In genomic region chr6:167345960-167346359, GRCh38 we compare ENCODE assay signal across 1 cellular context.
TF ChIP-seq lines count a peak whose summit lies in the region.

No MANE protein-coding gene starts in this region.

TF ChIP-seq in liver, 16 proteins besides CTCF, POLR2A, EP300 and RAD21 (continued from another document):
- TF ChIP-seq, protein P1, sequence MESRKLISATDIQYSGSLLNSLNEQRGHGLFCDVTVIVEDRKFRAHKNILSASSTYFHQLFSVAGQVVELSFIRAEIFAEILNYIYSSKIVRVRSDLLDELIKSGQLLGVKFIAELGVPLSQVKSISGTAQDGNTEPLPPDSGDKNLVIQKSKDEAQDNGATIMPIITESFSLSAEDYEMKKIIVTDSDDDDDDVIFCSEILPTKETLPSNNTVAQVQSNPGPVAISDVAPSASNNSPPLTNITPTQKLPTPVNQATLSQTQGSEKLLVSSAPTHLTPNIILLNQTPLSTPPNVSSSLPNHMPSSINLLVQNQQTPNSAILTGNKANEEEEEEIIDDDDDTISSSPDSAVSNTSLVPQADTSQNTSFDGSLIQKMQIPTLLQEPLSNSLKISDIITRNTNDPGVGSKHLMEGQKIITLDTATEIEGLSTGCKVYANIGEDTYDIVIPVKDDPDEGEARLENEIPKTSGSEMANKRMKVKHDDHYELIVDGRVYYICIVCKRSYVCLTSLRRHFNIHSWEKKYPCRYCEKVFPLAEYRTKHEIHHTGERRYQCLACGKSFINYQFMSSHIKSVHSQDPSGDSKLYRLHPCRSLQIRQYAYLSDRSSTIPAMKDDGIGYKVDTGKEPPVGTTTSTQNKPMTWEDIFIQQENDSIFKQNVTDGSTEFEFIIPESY (IDR thresholded peaks at IDR 0.05) = peak; percentile 79
- TF ChIP-seq RXRA (IDR thresholded peaks at IDR 0.05) (peak; percentile 25 to 90), MAX (IDR thresholded peaks at IDR 0.05) (peak; percentile 74), TAF1 (conservative IDR thresholded peaks at IDR 0.05) (no peak)
